Comparison of ENCODE assay signal across 8 cellular contexts in genomic region chr7:70698219-70698832, GRCh38.
DNase-seq lines count a peak whose midpoint lies in the region; ATAC-seq, FAIRE-seq and TF ChIP-seq lines count a peak whose summit lies in the region.

No MANE protein-coding gene starts in this region.

- H3K27ac ChIP-seq in astrocyte (ENCODE audit: low read depth, low read length) (no peak overlapping the region), iPS-20b (ENCODE audit: low read length) (no peak overlapping the region), thoracic aorta (no peak overlapping the region)

- no peak for ATAC-seq in thoracic aorta (ENCODE audit: insufficient number of reproducible peaks, low FRiP score, low read depth)
- no peak for ATAC-seq in GM18519 (IDR thresholded peaks at IDR 0.05; ENCODE audit: low FRiP score, unreplicated experiment)

- H3K4me1 ChIP-seq in astrocyte (ENCODE audit: insufficient read depth, low read length) (peaks cover 3% of the 10 kb centered on the region), iPS-20b (ENCODE audit: insufficient read depth, low read length) (peaks cover 53% of the 10 kb centered on the region), thoracic aorta (ENCODE audit: control insufficient read depth in 1 of 2, low read depth in 2 of 2) (peaks cover 8 to 23% of the 10 kb centered on the region in 2 donors)

- TF ChIP-seq CTCF in GM12872 (IDR thresholded peaks at IDR 0.05; ENCODE audit: insufficient read depth, low read depth, low read length) = peak; percentile 66
- TF ChIP-seq CTCF in astrocyte (IDR thresholded peaks at IDR 0.05; ENCODE audit: insufficient read depth, low read depth, low read length) = peak; percentile 98
- peak; percentile 77 for TF ChIP-seq CTCF in thoracic aorta (IDR thresholded peaks at IDR 0.05)

- DNase-seq in AG08396 (ENCODE audit: low spot score) (peak; percentile 74), NCI-H2081 (lab: John Stamatoyannopoulos, UW) (peak; percentile 64 to 82), astrocyte (ENCODE audit: low read depth) (peak; percentile 46), thoracic aorta (ENCODE audit: low spot score) (no peak)
- no peak for DNase-seq in activated naive CD4-positive, alpha-beta T cell treated with anti-CD3 and anti-CD28 coated beads, Interleukin-2, amount 50 U/mL, for 16 hours

- peaks cover 4% of the 10 kb centered on the region for H3K36me3 Mint-ChIP-seq in astrocyte (ENCODE audit: low read depth, unreplicated experiment)

- H2AFZ ChIP-seq in astrocyte (ENCODE audit: low read depth, low read length) = no peak overlapping the region

- H3K79me2 ChIP-seq in astrocyte (ENCODE audit: insufficient read depth, low read length) = peaks cover 86% of the 10 kb centered on the region

- H3K4me2 ChIP-seq in astrocyte (ENCODE audit: low read length) = peak overlapping the region; percentile 93

- peaks cover 21% of the 10 kb centered on the region for H3K4me1 Mint-ChIP-seq in astrocyte (ENCODE audit: low read depth, unreplicated experiment)

- peaks cover 71% of the 10 kb centered on the region for H4K20me1 ChIP-seq in astrocyte (ENCODE audit: insufficient read depth, low read length)

- peaks cover 10% of the 10 kb centered on the region for H3K36me3 ChIP-seq in astrocyte (ENCODE audit: insufficient read depth, low read length)
- peaks cover 50% of the 10 kb centered on the region for H3K36me3 ChIP-seq in iPS-20b (ENCODE audit: insufficient read depth, low read depth, low read length)
- no peaks in the 10 kb centered on the region for H3K36me3 ChIP-seq in thoracic aorta

- H3K9me3 ChIP-seq in astrocyte (ENCODE audit: insufficient read depth, low read depth, low read length) = no peaks in the 10 kb centered on the region
- H3K9me3 ChIP-seq in iPS-20b (ENCODE audit: insufficient read depth, low read depth, low read length) = no peaks in the 10 kb centered on the region
- no peaks in the 10 kb centered on the region for H3K9me3 ChIP-seq in thoracic aorta

- peak overlapping the region; percentile 0 for H3K27ac Mint-ChIP-seq in astrocyte (ENCODE audit: unreplicated experiment)

- no peaks in the 10 kb centered on the region for H3K27me3 Mint-ChIP-seq in astrocyte (ENCODE audit: low read depth, unreplicated experiment)

- H3K27me3 ChIP-seq in astrocyte (ENCODE audit: insufficient read depth, low read length) = no peaks in the 10 kb centered on the region
- peaks cover 6% of the 10 kb centered on the region for H3K27me3 ChIP-seq in iPS-20b (ENCODE audit: insufficient read depth, low read length)
- H3K27me3 ChIP-seq in thoracic aorta (replicated peaks; ENCODE audit: insufficient read depth) = no peaks in the 10 kb centered on the region

- H3K4me3 ChIP-seq in astrocyte (ENCODE audit: insufficient read depth, low read depth, low read length) (no peak overlapping the region), iPS-20b (ENCODE audit: low read length) (peak overlapping the region; percentile 90), thoracic aorta (peak overlapping the region; percentile 99)

- H3K9ac ChIP-seq in astrocyte (ENCODE audit: low read length) (no peak overlapping the region), iPS-20b (ENCODE audit: low read depth, low read length) (peak overlapping the region; percentile 97)

- FAIRE-seq in astrocyte (lab: Jason Lieb, UNC) = peak; percentile 41

- H3K9me3 Mint-ChIP-seq in astrocyte (ENCODE audit: unreplicated experiment) = no peaks in the 10 kb centered on the region

- peak overlapping the region; percentile 99 for H3K4me3 Mint-ChIP-seq in astrocyte (ENCODE audit: unreplicated experiment)

Comparison
In these comparisons a context has a peak if more than half of its experiments do, and no peak if none do; other contexts are left out.
1. DNase-seq: peak in AG08396 (single experiment), NCI-H2081 (2 of 2) and astrocyte (single experiment); none in thoracic aorta (single experiment) and activated naive CD4-positive, alpha-beta T cell treated with anti-CD3 and anti-CD28 coated beads, Interleukin-2, amount 50 U/mL, for 16 hours (single experiment).
2. Peak in every context shown above with its lines, with median percentiles within 50 percentile points of each other: CTCF ChIP-seq.